In genomic region chr14:67566908-67567307, GRCh38 we compare ENCODE assay signal across 18 cellular contexts. TPM values are rescaled to one million over a fixed set of nuclear protein-coding genes. Genes with fewer than 3 reads are reported as not detected.
DNase-seq lines count a peak whose midpoint lies in the region; ATAC-seq and TF ChIP-seq lines count a peak whose summit lies in the region.
"Had no signal": no experiment of that assay in that cellular context is flagged by ENCODE, and none has a peak within 500 bp of the region (broad histone marks: within the 10 kb centered on the region; RNA-seq: fewer than 3 reads in every experiment).

No MANE protein-coding gene starts in this region.

- H3K27me3 ChIP-seq in ACC112 (ENCODE audit: insufficient read depth, low read length): no peaks in the 10 kb centered on the region
- H3K27me3 ChIP-seq in esophagus squamous epithelium: no peaks in the 10 kb centered on the region
- H3K27me3 ChIP-seq in MM.1S (replicated peaks; ENCODE audit: insufficient read depth, low read length): no peaks in the 10 kb centered on the region
- H3K27me3 ChIP-seq: breast epithelium, right lobe of liver had no signal

- H3K27ac ChIP-seq in ACC112 (ENCODE audit: low read depth, low read length) (no peak overlapping the region), esophagus squamous epithelium (peak overlapping the region; percentile 20 to 73 (median 50)), MM.1S (ENCODE audit: low read length) (no peak overlapping the region), coronary artery (no peak overlapping the region)
- H3K27ac ChIP-seq: right lobe of liver had no signal

- H3K9ac ChIP-seq in MM.1S (ENCODE audit: low read length): no peak overlapping the region

- no peak for TF ChIP-seq CTCF in esophagus squamous epithelium (IDR thresholded peaks at IDR 0.05)
- no peak for TF ChIP-seq CTCF in omental fat pad (IDR thresholded peaks at IDR 0.05)
- no peak for TF ChIP-seq CTCF in GM13976 (IDR thresholded peaks at IDR 0.05; ENCODE audit: borderline replicate concordance, control extremely low read depth, extremely low read depth, insufficient read depth, missing control alignments)
- no peak for TF ChIP-seq CTCF in MM.1S (IDR thresholded peaks at IDR 0.05; ENCODE audit: low read length)
- no peak for TF ChIP-seq CTCF in coronary artery (IDR thresholded peaks at IDR 0.05)

- ATAC-seq in omental fat pad (ENCODE audit: low FRiP score): peak; percentile 83
- ATAC-seq: activated T-helper 17 cell treated with anti-CD3 and anti-CD28 coated beads, Interleukin-2, amount 50 U/mL, for 72 hours; GM23338; Panc1; right lobe of liver had no signal

- H3K4me1 ChIP-seq in ACC112 (ENCODE audit: control insufficient read depth, insufficient read depth, low read length, unreplicated experiment): no peaks in the 10 kb centered on the region
- H3K4me1 ChIP-seq in esophagus squamous epithelium: peaks cover 0 to 37% (median 12%) of the 10 kb centered on the region in 3 donors
- no peaks in the 10 kb centered on the region for H3K4me1 ChIP-seq in MM.1S (ENCODE audit: low read length)
- H3K4me1 ChIP-seq: breast epithelium, right lobe of liver had no signal

- in situ Hi-C loops in GM13976 (cut with MboI; ENCODE audit: low sequenced_read_pairs, unreplicated experiment): no loop called here

- intact Hi-C loops in esophagus squamous epithelium (cut with DNase I): loop anchor here (10.0 kb wide), 1 partner anchor 142 kb away; no protein-coding TSS in a partner anchor

- no peak for TF ChIP-seq POLR2A in esophagus squamous epithelium (IDR thresholded peaks at IDR 0.05)

- H3K79me2 ChIP-seq in ACC112 (ENCODE audit: control insufficient read depth, insufficient read depth, low read length, unreplicated experiment) (no peaks in the 10 kb centered on the region), MM.1S (ENCODE audit: low read length) (no peaks in the 10 kb centered on the region)

- H2AFZ ChIP-seq in ACC112 (ENCODE audit: low read length, unreplicated experiment): peak overlapping the region; percentile 12
- no peak overlapping the region for H2AFZ ChIP-seq in MM.1S (ENCODE audit: low read length)
- H2AFZ ChIP-seq: GM23338 had no signal

- H3K4me3 ChIP-seq in ACC112 (ENCODE audit: low read depth, low read length): no peak overlapping the region
- H3K4me3 ChIP-seq in esophagus squamous epithelium: no peak overlapping the region
- no peak overlapping the region for H3K4me3 ChIP-seq in MM.1S (ENCODE audit: low read length)
- H3K4me3 ChIP-seq in coronary artery: no peak overlapping the region
- H3K4me3 ChIP-seq: breast epithelium, GM23338, right lobe of liver had no signal

- H3K36me3 ChIP-seq in ACC112 (ENCODE audit: insufficient read depth, low read length): no peaks in the 10 kb centered on the region
- H3K36me3 ChIP-seq in esophagus squamous epithelium: peaks cover 0 to 15% (median 0%) of the 10 kb centered on the region in 3 donors
- H3K36me3 ChIP-seq in MM.1S (replicated peaks; ENCODE audit: insufficient read depth, low read length): no peaks in the 10 kb centered on the region
- H3K36me3 ChIP-seq: breast epithelium, right lobe of liver had no signal

- H4K20me1 ChIP-seq in MM.1S (ENCODE audit: insufficient read depth, low read length): no peaks in the 10 kb centered on the region

- H3K4me2 ChIP-seq in MM.1S (ENCODE audit: low read depth, low read length): no peak overlapping the region
- H3K4me2 ChIP-seq: GM23338 had no signal

- peak; percentile 95 for DNase-seq in NCI-H82 (lab: John Stamatoyannopoulos, UW)
- no peak for DNase-seq in esophagus squamous epithelium (lab: John Stamatoyannopoulos, UW)
- DNase-seq in omental fat pad (ENCODE audit: low spot score): no peak
- DNase-seq in GM13976 (ENCODE audit: low spot score): no peak
- no peak for DNase-seq in NCI-H1436 (lab: John Stamatoyannopoulos, UW)
- DNase-seq in MM.1S: no peak
- no peak for DNase-seq in coronary artery (ENCODE audit: low spot score)
- DNase-seq: activated CD4-positive, alpha-beta T cell treated with anti-CD3 and anti-CD28 coated beads, Interleukin-2, amount 50 U/mL, for 4 hours; DND-41; erythroblast; immature natural killer cell; NCI-H2227 treated with DMSO at 0.1 percent for 48 hours; right lobe of liver had no signal

- H3F3A ChIP-seq in MM.1S (ENCODE audit: insufficient read depth, low read length): no peaks in the 10 kb centered on the region

- no peaks in the 10 kb centered on the region for H3K9me2 ChIP-seq in MM.1S (replicated peaks; ENCODE audit: insufficient read depth, low read length)

- WGBS in esophagus squamous epithelium, 2 donors: 18 to 38% methylated on average over 6 of the region's 6 CpGs

- H3K9me3 ChIP-seq in esophagus squamous epithelium (no peaks in the 10 kb centered on the region), MM.1S (replicated peaks; ENCODE audit: insufficient read depth, low read length) (no peaks in the 10 kb centered on the region)
- H3K9me3 ChIP-seq: breast epithelium, right lobe of liver had no signal

RNA-seq across cellular contexts. Expression of gene PIGH, which starts 33.2 kb away (rescaled TPM):
- 10 to 100 TPM; 17.0 to 34.0 (median 21.0) TPM for total RNA-seq in esophagus squamous epithelium
- 10 to 100 TPM; 16.0 to 27.7 (median 24.9) TPM for total RNA-seq in omental fat pad

RNA-seq across cellular contexts. Expression of gene PLEKHH1, which starts 33.8 kb away (rescaled TPM):
- 1 to 10 TPM; 4.1 to 7.9 (median 5.7) TPM for total RNA-seq in esophagus squamous epithelium
- 1 to 10 TPM; 1.7 to 7.5 (median 5.5) TPM for total RNA-seq in omental fat pad

RNA-seq across cellular contexts. Expression of gene ARG2, which starts 52.8 kb away (rescaled TPM):
- total RNA-seq in esophagus squamous epithelium (10 to 100 TPM in 3 of 4 donors, 1 to 10 TPM in 1; 7.1 to 50.6 (median 17.7) TPM), omental fat pad (10 to 100 TPM in 3 of 4 donors, 1 to 10 TPM in 1; 1.6 to 13.9 (median 11.3) TPM)

Comparison
In these comparisons a context has a peak if more than half of its experiments do, and no peak if none do; other contexts are left out.
1. H3K27ac ChIP-seq: peak in esophagus squamous epithelium (4 of 4); none in ACC112 (single experiment), MM.1S (single experiment) and coronary artery (0 of 2).